ENCODE assay signal across 17 cellular contexts in genomic region chr5:2200261-2200965, GRCh38.
DNase-seq lines count a peak whose midpoint lies in the region; ATAC-seq and TF ChIP-seq lines count a peak whose summit lies in the region.
"Had no signal": no experiment of that assay in that cellular context is flagged by ENCODE, and none has a peak within 500 bp of the region (broad histone marks: within the 10 kb centered on the region; RNA-seq: fewer than 3 reads in every experiment).

No MANE protein-coding gene starts in this region.

- no peak overlapping the region for H4K8ac ChIP-seq in neuronal stem cell (ENCODE audit: low read depth, low read length)

- no peak overlapping the region for H3K4me2 ChIP-seq in neuronal stem cell (ENCODE audit: insufficient read depth, low read length, poor library complexity, severe bottlenecking)

- H3K4ac ChIP-seq in neuronal stem cell (ENCODE audit: low read length): no peak overlapping the region

- H3K9me3 ChIP-seq in right atrium auricular region (peaks cover 0 to 1% of the 10 kb centered on the region in 2 donors), neuronal stem cell (replicated peaks in 1 of 2; ENCODE audit: control insufficient read depth in 2 of 2, insufficient read depth in 1 of 2, low read depth in 1 of 2, low read length in 2 of 2) (peaks cover 1 to 5% of the 10 kb centered on the region in 2 donors), aorta (ENCODE audit: control insufficient read depth, low read length) (peaks cover 4% of the 10 kb centered on the region)
- H3K9me3 ChIP-seq: Caco-2, SJCRH30 had no signal

- DNase-seq in right atrium auricular region (ENCODE audit: low spot score) (peak; percentile 23), left cardiac atrium (no peak), coronary artery (ENCODE audit: low spot score) (peak; percentile 36), neuronal stem cell (ENCODE audit: low spot score) (no peak), aorta (peak; percentile 26 to 49), cerebellum (ENCODE audit: low spot score) (no peak)
- no peak for DNase-seq in central memory CD4-positive, alpha-beta T cell
- no peak for DNase-seq in activated T-cell treated with anti-CD3 and anti-CD28 coated beads, Interleukin-2, amount 50 U/mL, for 1 hour
- DNase-seq: Caco-2, DMS153, NCI-H1048, NCI-H1436 treated with DMSO at 0.1 percent for 48 hours, NCI-H2081 treated with DMSO at 0.1 percent for 48 hours, NCI-H774, RPMI8226, SJCRH30 had no signal

- ATAC-seq in left cardiac atrium (no peak), aorta (ENCODE audit: low FRiP score) (no peak)
- ATAC-seq: K562 had no signal

- H3K4me3 ChIP-seq in right atrium auricular region (no peak overlapping the region), coronary artery (no peak overlapping the region), neuronal stem cell (ENCODE audit: low read length in 2 of 2) (no peak overlapping the region), aorta (ENCODE audit: low read length in 2 of 2) (no peak overlapping the region)
- H3K4me3 ChIP-seq: K562, SJCRH30 had no signal

- no peak overlapping the region for H3K23ac ChIP-seq in neuronal stem cell (ENCODE audit: low read depth, low read length, poor library complexity)

- H2BK120ac ChIP-seq in neuronal stem cell (ENCODE audit: low read depth, low read length): no peak overlapping the region

- no peaks in the 10 kb centered on the region for H3K36me3 ChIP-seq in right atrium auricular region
- H3K36me3 ChIP-seq in neuronal stem cell (replicated peaks in 1 of 2; ENCODE audit: control insufficient read depth in 2 of 2, insufficient read depth in 2 of 2, low read length in 2 of 2): no peaks in the 10 kb centered on the region
- no peaks in the 10 kb centered on the region for H3K36me3 ChIP-seq in aorta (ENCODE audit: control insufficient read depth in 1 of 2, insufficient read depth in 2 of 2, low read length in 1 of 2)
- H3K36me3 ChIP-seq: SJCRH30 had no signal

- H3K27ac ChIP-seq in right atrium auricular region (no peak overlapping the region), coronary artery (no peak overlapping the region), neuronal stem cell (replicated peaks; ENCODE audit: low read length) (no peak overlapping the region), aorta (ENCODE audit: low read depth in 1 of 2, low read length in 2 of 2) (no peak overlapping the region)
- H3K27ac ChIP-seq: SJCRH30 had no signal

- TF ChIP-seq CTCF in right atrium auricular region (IDR thresholded peaks at IDR 0.05): no peak
- TF ChIP-seq CTCF in coronary artery (IDR thresholded peaks at IDR 0.05): no peak

- no peak overlapping the region for H2BK12ac ChIP-seq in neuronal stem cell (ENCODE audit: low read length)

- peak overlapping the region; percentile 3 for H2AFZ ChIP-seq in neuronal stem cell (ENCODE audit: low read length)

- intact Hi-C loops in left cardiac atrium (cut with DNase I): no loop called here
- intact Hi-C loops in aorta (cut with DNase I): no loop called here

- H3K27me3 ChIP-seq in right atrium auricular region: no peaks in the 10 kb centered on the region
- peaks cover 0 to 43% (median 8%) of the 10 kb centered on the region in 3 experiments for H3K27me3 ChIP-seq in neuronal stem cell (ENCODE audit: control insufficient read depth in 3 of 3, insufficient read depth in 3 of 3, low read depth in 1 of 3, low read length in 3 of 3)
- no peaks in the 10 kb centered on the region for H3K27me3 ChIP-seq in aorta (ENCODE audit: control insufficient read depth in 1 of 2, insufficient read depth in 2 of 2, low read length in 1 of 2)
- H3K27me3 ChIP-seq: SJCRH30 had no signal

- no peak overlapping the region for H3K9ac ChIP-seq in neuronal stem cell (ENCODE audit: low read depth, low read length, poor library complexity)

- no peak overlapping the region for H2BK5ac ChIP-seq in neuronal stem cell (ENCODE audit: low read length)

- H3K79me1 ChIP-seq in neuronal stem cell (ENCODE audit: low read depth, low read length): no peaks in the 10 kb centered on the region

- no peak overlapping the region for H2AK5ac ChIP-seq in neuronal stem cell (ENCODE audit: low read depth, low read length)

- no peak overlapping the region for H2BK15ac ChIP-seq in neuronal stem cell (ENCODE audit: low read length)

- H3K18ac ChIP-seq in neuronal stem cell (ENCODE audit: low read length): no peak overlapping the region

- WGBS in neuronal stem cell (ENCODE audit: extremely low coverage in 2 of 2, insufficient read length in 2 of 2, insufficient replicate concordance in 1 of 2), 2 donors: no CpG with 5 or more reads among the region's 15 CpGs
- WGBS in aorta, 2 donors: 69 to 71% methylated on average over 15 of the region's 15 CpGs

- H3K4me1 ChIP-seq in right atrium auricular region: no peaks in the 10 kb centered on the region
- peaks cover 9 to 42% of the 10 kb centered on the region in 2 donors for H3K4me1 ChIP-seq in neuronal stem cell (ENCODE audit: control insufficient read depth in 2 of 2, insufficient read depth in 1 of 2, low read depth in 1 of 2, low read length in 2 of 2)
- H3K4me1 ChIP-seq in aorta (ENCODE audit: control insufficient read depth in 1 of 2, insufficient read depth in 2 of 2, low read length in 2 of 2): no peaks in the 10 kb centered on the region
- H3K4me1 ChIP-seq: Caco-2, SJCRH30 had no signal

- no peak overlapping the region for H4K91ac ChIP-seq in neuronal stem cell (ENCODE audit: low read depth, low read length, poor library complexity)

- H3K14ac ChIP-seq in neuronal stem cell (ENCODE audit: low read length): no peak overlapping the region

Comparison
In these comparisons a context has a peak if more than half of its experiments do, and no peak if none do; other contexts are left out.
1. DNase-seq: peak in right atrium auricular region (single experiment), coronary artery (single experiment) and aorta (2 of 2); none in left cardiac atrium (single experiment), neuronal stem cell (single experiment), central memory CD4-positive, alpha-beta T cell (single experiment), activated T-cell treated with anti-CD3 and anti-CD28 coated beads, Interleukin-2, amount 50 U/mL, for 1 hour (single experiment) and cerebellum (single experiment).